In the genomic region with DNA sequence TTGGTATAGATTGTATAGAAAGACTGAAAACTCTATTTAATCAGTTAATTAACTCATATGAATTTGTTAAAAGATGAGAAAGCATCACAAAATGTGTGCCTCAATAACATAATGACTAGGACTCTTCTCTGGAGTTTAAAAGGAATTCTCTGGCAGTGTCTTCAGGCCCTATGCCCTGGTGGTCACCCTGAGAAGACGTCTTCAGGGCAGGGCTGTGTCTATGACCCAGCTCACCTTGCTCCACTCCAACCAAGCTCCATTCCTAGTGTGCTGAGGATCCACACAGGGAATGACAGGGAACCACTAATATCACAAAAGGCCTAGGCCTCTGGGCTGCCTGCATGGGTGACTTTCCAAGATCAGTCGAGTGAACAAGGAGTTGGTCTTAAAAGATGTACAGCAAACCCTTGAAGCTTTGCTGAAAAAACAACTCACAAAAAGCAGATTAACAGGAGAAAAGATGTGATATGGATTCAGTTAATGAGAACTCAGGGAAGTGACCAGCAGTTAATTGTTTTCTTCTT, we compare ENCODE assay signal across 17 cellular contexts.
"Had no signal": no experiment of that assay in that cellular context is flagged by ENCODE, and none has a peak within 500 bp of the region (broad histone marks: within the 10 kb centered on the region; RNA-seq: fewer than 3 reads in every experiment).

No MANE protein-coding gene starts in this region.

- H3K27ac Mint-ChIP-seq: activated T-cell treated with anti-CD3 and anti-CD28 coated beads, Interleukin-2, amount 50 U/mL, for 72 hours had no signal

- H3K9me3 ChIP-seq: gastrocnemius medialis had no signal

- H3K36me3 ChIP-seq: gastrocnemius medialis, heart left ventricle, spleen had no signal

- ATAC-seq: activated T-cell treated with anti-CD3 and anti-CD28 coated beads, Interleukin-2, amount 50 U/mL, for 72 hours; esophagus mucosa; gastrocnemius medialis; heart left ventricle; left ventricle myocardium superior had no signal

- H3K27me3 ChIP-seq: gastrocnemius medialis, heart left ventricle, spleen, tibial nerve had no signal

- H3K27ac ChIP-seq: gastrocnemius medialis, heart left ventricle, spleen, tibial nerve had no signal

- H3K4me3 ChIP-seq: gastrocnemius medialis, heart left ventricle, spleen, tibial nerve had no signal

- H3K4me3 Mint-ChIP-seq: activated T-cell treated with anti-CD3 and anti-CD28 coated beads, Interleukin-2, amount 50 U/mL, for 72 hours had no signal

- H3K4me1 ChIP-seq: gastrocnemius medialis, heart left ventricle, spleen, tibial nerve had no signal

- DNase-seq: activated CD4-positive, CD25-positive, alpha-beta regulatory T cell treated with anti-CD3 and anti-CD28 coated beads, Interleukin-2, amount 50 U/mL, for 72 hours; activated effector memory CD4-positive, alpha-beta T cell treated with anti-CD3 and anti-CD28 coated beads, Interleukin-2, amount 50 U/mL, for 16 hours; activated naive CD4-positive, alpha-beta T cell treated with anti-CD3 and anti-CD28 coated beads, Interleukin-2, amount 50 U/mL, for 16 hours; activated T-cell treated with anti-CD3 and anti-CD28 coated beads, Interleukin-2, amount 50 U/mL, for 72 hours; aorta; cortex of kidney; effector CD4-positive, alpha-beta T cell; gastrocnemius medialis; heart left ventricle; left ventricle myocardium superior; retina; spleen; stimulated activated naive CD4-positive, alpha-beta T cell treated with Interleukin-2 at 50 U/mL for 16 hours; T-helper 1 cell; T1000 had no signal
